In the genomic region with DNA sequence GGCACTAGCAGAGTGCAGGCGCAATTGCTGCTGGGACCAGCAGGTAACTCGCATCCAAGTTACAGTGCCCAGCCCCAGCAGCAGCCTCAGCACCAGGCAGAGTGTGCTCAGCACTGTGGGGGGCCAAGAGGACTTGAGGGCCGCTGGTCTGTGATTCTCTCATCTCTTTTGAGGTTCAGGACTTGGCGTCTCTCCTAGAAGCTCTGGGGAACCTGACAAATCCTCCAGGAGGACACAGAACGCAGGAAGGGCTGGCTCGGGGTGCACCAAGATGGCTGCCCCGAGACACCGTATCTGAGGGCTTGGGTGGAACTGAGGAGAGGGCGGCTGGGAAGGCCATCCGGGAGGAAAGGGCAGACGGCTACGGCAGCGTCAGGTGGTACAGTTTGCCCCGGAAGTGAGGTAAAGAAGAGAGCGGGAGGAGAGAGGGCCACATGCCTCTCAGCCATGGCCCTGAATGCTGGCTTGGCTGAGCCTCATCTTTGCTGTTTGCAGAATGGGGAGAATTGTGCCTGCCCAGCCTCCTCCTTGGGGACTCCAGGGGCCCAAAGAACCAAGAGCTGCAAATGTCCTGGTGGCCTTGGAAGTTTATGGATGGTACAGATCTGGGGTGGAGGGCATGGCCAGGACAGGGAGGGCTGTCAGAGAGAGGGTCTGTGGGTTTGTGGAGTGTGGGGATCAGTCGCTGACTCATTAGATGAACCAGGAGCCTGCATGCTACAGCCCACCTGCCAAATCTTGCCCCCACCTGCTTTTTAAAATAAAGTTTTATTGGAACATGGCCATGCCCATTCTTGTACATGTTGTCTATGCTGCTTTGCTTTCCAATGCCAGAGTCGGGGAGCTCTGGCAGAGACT, we compare ENCODE assay signal across 17 cellular contexts.
DNase-seq lines count a peak whose midpoint lies in the region; ATAC-seq and TF ChIP-seq lines count a peak whose summit lies in the region.
"Had no signal": no experiment of that assay in that cellular context is flagged by ENCODE, and none has a peak within 500 bp of the region (broad histone marks: within the 10 kb centered on the region; RNA-seq: fewer than 3 reads in every experiment).

No MANE protein-coding gene starts in this region.

- no peaks in the 10 kb centered on the region for H3K36me3 ChIP-seq in colonic mucosa
- H3K36me3 ChIP-seq: brain microvascular endothelial cell, tibial artery had no signal

- peak; percentile 1 for DNase-seq in stimulated activated CD4-positive, alpha-beta T cell treated with anti-CD3 and anti-CD28 coated beads, Interleukin-4, amount 100 ng/mL, for 24 hours
- no peak for DNase-seq in stimulated activated CD4-positive, alpha-beta T cell treated with anti-CD3 and anti-CD28 coated beads, Interleukin-4, amount 100 ng/mL, for 4 hours
- DNase-seq in colonic mucosa (peak; percentile 14), myocyte (ENCODE audit: low read depth) (peak; percentile 39), ureter (ENCODE audit: low spot score) (peak; percentile 37), kidney glomerular epithelial cell (lab: John Stamatoyannopoulos, UW) (no peak), NCI-H2196 (lab: John Stamatoyannopoulos, UW; ENCODE audit: unreplicated experiment) (no peak)
- DNase-seq: brain microvascular endothelial cell, EL, NCI-H2081 treated with DMSO at 0.1 percent for 48 hours, NCI-H510A, T-helper 9 cell had no signal

- intact Hi-C loops in colonic mucosa (cut with DNase I), result no loop called here

- H3K9ac ChIP-seq in colonic mucosa (ENCODE audit: low read depth in 2 of 2, low read length in 2 of 2), result no peak overlapping the region
- H3K9ac ChIP-seq: KMS-11 had no signal

- H3K4me1 ChIP-seq in colonic mucosa, result peaks cover 20% of the 10 kb centered on the region

- H3K4me3 ChIP-seq in colonic mucosa, result no peak overlapping the region
- H3K4me3 ChIP-seq: tibial artery had no signal

- no peak for ATAC-seq in HG03442 (IDR thresholded peaks at IDR 0.05; ENCODE audit: unreplicated experiment)
- ATAC-seq: activated CD4-positive, CD25-positive, alpha-beta regulatory T cell treated with anti-CD3 and anti-CD28 coated beads, Interleukin-2, amount 50 U/mL, for 24 hours; activated naive CD4-positive, alpha-beta T cell treated with anti-CD3 and anti-CD28 coated beads, Interleukin-2, amount 50 U/mL, for 72 hours had no signal

- H3K9me3 ChIP-seq in colonic mucosa, result no peaks in the 10 kb centered on the region

- TF ChIP-seq CTCF in colonic mucosa (IDR thresholded peaks at IDR 0.05), result no peak

- no peaks in the 10 kb centered on the region for H3K27me3 ChIP-seq in colonic mucosa
- H3K27me3 ChIP-seq: brain microvascular endothelial cell had no signal

- H3K27ac ChIP-seq in colonic mucosa, result no peak overlapping the region
- H3K27ac ChIP-seq: brain microvascular endothelial cell, KMS-11, tibial artery had no signal

Comparison
In these comparisons a context has a peak if more than half of its experiments do, and no peak if none do; other contexts are left out.
1. DNase-seq: peak in stimulated activated CD4-positive, alpha-beta T cell treated with anti-CD3 and anti-CD28 coated beads, Interleukin-4, amount 100 ng/mL, for 24 hours (single experiment), colonic mucosa (single experiment), myocyte (single experiment) and ureter (single experiment); none in stimulated activated CD4-positive, alpha-beta T cell treated with anti-CD3 and anti-CD28 coated beads, Interleukin-4, amount 100 ng/mL, for 4 hours (0 of 2), kidney glomerular epithelial cell (single experiment) and NCI-H2196 (single experiment).